8 cellular contexts compared by ENCODE assay signal in genomic region chr3:23202203-23202920, GRCh38. TPM values are rescaled to one million over a fixed set of nuclear protein-coding genes. Genes with fewer than 3 reads are reported as not detected.
A peak's percentile ranks its signal among the peaks of the same experiment; 100 is the strongest.
DNase-seq lines count a peak whose midpoint lies in the region; ATAC-seq and TF ChIP-seq lines count a peak whose summit lies in the region.

No MANE protein-coding gene starts in this region.

- intact Hi-C loops in left ventricle myocardium inferior (cut with micrococcal nuclease), result no loop called here
- intact Hi-C loops in psoas muscle (cut with DNase I), result loop anchor here in 1 of 2 donors (5.0 to 10.0 kb wide), 2 partner anchors 112 to 605 kb away; partner anchors contain the start of gene UBE2E1

- H3K9me3 ChIP-seq in left ventricle myocardium inferior (replicated peaks), result no peaks in the 10 kb centered on the region
- no peaks in the 10 kb centered on the region for H3K9me3 ChIP-seq in psoas muscle

- peaks cover 36% of the 10 kb centered on the region for H3K4me1 Mint-ChIP-seq in activated naive CD8-positive, alpha-beta T cell (ENCODE audit: low read depth)

- H3K36me3 ChIP-seq in left ventricle myocardium inferior (no peaks in the 10 kb centered on the region), psoas muscle (ENCODE audit: insufficient read depth in 1 of 2, low read depth in 1 of 2) (no peaks in the 10 kb centered on the region)

- H3K27me3 Mint-ChIP-seq in activated naive CD8-positive, alpha-beta T cell, result no peaks in the 10 kb centered on the region

- no peaks in the 10 kb centered on the region for H3K9me3 Mint-ChIP-seq in activated naive CD8-positive, alpha-beta T cell (ENCODE audit: low read depth)

- H3K27me3 ChIP-seq in left ventricle myocardium inferior (ENCODE audit: low read depth), result no peaks in the 10 kb centered on the region
- H3K27me3 ChIP-seq in psoas muscle (ENCODE audit: insufficient read depth in 3 of 3, low read length in 2 of 3), result no peaks in the 10 kb centered on the region

- DNase-seq in C1 segment of cervical spinal cord (lab: John Stamatoyannopoulos, UW) (peak in 8 of 14 donors; percentile 58 to 85 (median 68)), left ventricle myocardium inferior (no peak), psoas muscle (no peak), kidney glomerular epithelial cell (lab: John Stamatoyannopoulos, UW) (no peak)
- DNase-seq in activated effector memory CD4-positive, alpha-beta T cell treated with anti-CD3 and anti-CD28 coated beads, Interleukin-2, amount 50 U/mL, for 16 hours, result no peak

- H3K27ac ChIP-seq in left ventricle myocardium inferior (replicated peaks) (peak overlapping the region; percentile 89), psoas muscle (peak overlapping the region; percentile 96)

- H3K4me3 ChIP-seq in left ventricle myocardium inferior, result peak overlapping the region; percentile 97
- H3K4me3 ChIP-seq in psoas muscle, result peak overlapping the region; percentile 87

- 7 to 12% (median 11%) methylated on average over 35 to 41 of the region's 41 CpGs for WGBS in psoas muscle, 3 donors

- H3K4me1 ChIP-seq in left ventricle myocardium inferior (peaks cover 39% of the 10 kb centered on the region), psoas muscle (peaks cover 28% of the 10 kb centered on the region)

- H3K36me3 Mint-ChIP-seq in activated naive CD8-positive, alpha-beta T cell, result no peaks in the 10 kb centered on the region

- TF ChIP-seq CTCF in left ventricle myocardium inferior (IDR thresholded peaks at IDR 0.05; ENCODE audit: borderline replicate concordance) (no peak), psoas muscle (IDR thresholded peaks at IDR 0.05) (no peak)

- peak overlapping the region; percentile 72 for H3K27ac Mint-ChIP-seq in activated naive CD8-positive, alpha-beta T cell

- H3K4me3 Mint-ChIP-seq in activated naive CD8-positive, alpha-beta T cell, result peak overlapping the region; percentile 80

- ATAC-seq in GM19438 (IDR thresholded peaks at IDR 0.05; ENCODE audit: low read depth, unreplicated experiment), result peak; percentile 16
- peak; percentile 12 for ATAC-seq in HG03571 (IDR thresholded peaks at IDR 0.05; ENCODE audit: unreplicated experiment)
- peak; percentile 12 to 51 (median 40) for ATAC-seq in psoas muscle

RNA-seq across cellular contexts. Expression of gene UBE2E2, which starts 0.8 kb away (rescaled TPM):
- total RNA-seq in left ventricle myocardium inferior, result 47.2 TPM
- 10 to 100 TPM; 34.0 to 38.2 (median 37.1) TPM for total RNA-seq in psoas muscle
- polyA plus RNA-seq in psoas muscle, result 10 to 100 TPM; 12.9 to 30.6 (median 14.2) TPM

Comparison
In these comparisons a context has a peak if more than half of its experiments do, and no peak if none do; other contexts are left out.
1. DNase-seq: peak in C1 segment of cervical spinal cord (8 of 14); none in left ventricle myocardium inferior (single experiment), psoas muscle (0 of 2), activated effector memory CD4-positive, alpha-beta T cell treated with anti-CD3 and anti-CD28 coated beads, Interleukin-2, amount 50 U/mL, for 16 hours (single experiment) and kidney glomerular epithelial cell (single experiment).
2. Peak in every context shown above with its lines, with median percentiles within 50 percentile points of each other: ATAC-seq.